ENCODE assay signal across 9 cellular contexts in the genomic region with DNA sequence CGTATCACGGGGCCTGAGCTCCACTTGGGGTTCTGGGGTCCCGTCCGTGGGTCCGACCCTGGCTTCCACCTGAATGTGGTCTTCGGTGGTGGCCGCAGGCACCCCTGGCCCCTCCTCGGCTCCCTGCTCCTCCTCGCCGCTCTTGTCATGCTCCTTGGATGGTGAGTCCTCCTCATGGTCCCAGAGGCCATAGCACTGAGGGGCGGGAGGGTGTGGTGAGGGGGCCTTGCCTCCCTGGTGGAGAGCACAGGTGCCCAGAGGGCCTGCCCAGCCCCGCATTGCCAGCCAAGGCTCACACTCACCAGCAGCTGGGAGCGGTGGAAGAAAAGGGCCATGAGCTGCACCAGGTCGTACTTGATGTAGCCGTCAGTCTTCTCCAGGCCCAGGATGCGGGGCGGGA. TPM values are rescaled to one million over a fixed set of nuclear protein-coding genes. Genes with fewer than 3 reads are reported as not detected.
"Had no signal": no experiment of that assay in that cellular context is flagged by ENCODE, and none has a peak within 500 bp of the region (broad histone marks: within the 10 kb centered on the region; RNA-seq: fewer than 3 reads in every experiment).

No MANE protein-coding gene starts in this region.

- H2AFZ ChIP-seq: GM23248 had no signal

- H3K4me3 ChIP-seq: GM23248, HAP-1 had no signal

- ATAC-seq: HCT116 had no signal

- H3K4me3 Mint-ChIP-seq: HFFc6, IgD-negative memory B cell had no signal

- H3K4me1 Mint-ChIP-seq: IgD-negative memory B cell had no signal

- H3K9me3 ChIP-seq: HAP-1 had no signal

- H3K9me3 Mint-ChIP-seq: HFFc6, IgD-negative memory B cell had no signal

- H3K27me3 Mint-ChIP-seq: IgD-negative memory B cell had no signal

- H3K36me3 Mint-ChIP-seq: IgD-negative memory B cell had no signal

- H3K9ac ChIP-seq: GM23248 had no signal

- DNase-seq: GM23248, GOT3, H7, HFFc6, KG1 had no signal

- H3K27ac Mint-ChIP-seq: IgD-negative memory B cell had no signal

- H3K4me1 ChIP-seq: HAP-1 had no signal

- H3K27ac ChIP-seq: GM23248, HL-60 had no signal

RNA-seq across cellular contexts. Expression of a gene that starts 34.9 kb away (rescaled TPM):
- total RNA-seq: GM23248, HFFc6 had no signal
